In genomic region chr15:101650145-101650544, GRCh38 we compare ENCODE assay signal across 15 cellular contexts. TPM values are rescaled to one million over a fixed set of nuclear protein-coding genes. Genes with fewer than 3 reads are reported as not detected.
A peak's percentile ranks its signal among the peaks of the same experiment; 100 is the strongest.
DNase-seq lines count a peak whose midpoint lies in the region; ATAC-seq and TF ChIP-seq lines count a peak whose summit lies in the region.
"Had no signal": no experiment of that assay in that cellular context is flagged by ENCODE, and none has a peak within 500 bp of the region (broad histone marks: within the 10 kb centered on the region; RNA-seq: fewer than 3 reads in every experiment).

No MANE protein-coding gene starts in this region.

- H3K27me3 Mint-ChIP-seq in CD14-positive monocyte (ENCODE audit: low read depth in 3 of 3) = no peaks in the 10 kb centered on the region
- no peaks in the 10 kb centered on the region for H3K27me3 Mint-ChIP-seq in activated T-helper 2 cell treated with anti-CD3 and anti-CD28 coated beads, Interferon-gamma antibody, Interleukin-2, Interleukin-4, amounts not matched to agents 10 μg/mL and 5 μg/mL and 100 μg/mL, durations not matched to agents 14 hours and 24 hours and 36 hours (ENCODE audit: low read depth)
- no peaks in the 10 kb centered on the region for H3K27me3 Mint-ChIP-seq in naive thymus-derived CD4-positive, alpha-beta T cell

- CTCF ChIA-PET in HEK293 (lab: Yijun Ruan, JAX) = interaction anchor here (1.6 to 2.1 kb wide), 3 partner anchors 9 to 642 kb away, joined by 3 to 46 read pairs (median 5); no protein-coding TSS in a partner anchor
- CTCF ChIA-PET in naive thymus-derived CD4-positive, alpha-beta T cell (lab: Charles Lee) = interaction anchor here (0.6 to 1.3 kb wide), 2 partner anchors 9 to 181 kb away, joined by 3 to 7 read pairs; no protein-coding TSS in a partner anchor

- H3K9ac ChIP-seq in colonic mucosa (ENCODE audit: low read depth in 2 of 2, low read length in 2 of 2) = no peak overlapping the region

- ATAC-seq in naive thymus-derived CD4-positive, alpha-beta T cell = no peak
- no peak for ATAC-seq in GM21619 (IDR thresholded peaks at IDR 0.05; ENCODE audit: unreplicated experiment)
- ATAC-seq: activated CD4-positive, CD25-positive, alpha-beta regulatory T cell treated with anti-CD3 and anti-CD28 coated beads, Interleukin-2, amount 50 U/mL, for 24 hours; Panc1 had no signal

- H3K4me3 ChIP-seq in HEK293 (ENCODE audit: low read depth, low read length) (no peak overlapping the region), coronary artery (no peak overlapping the region), colonic mucosa (no peak overlapping the region)
- H3K4me3 ChIP-seq in naive thymus-derived CD4-positive, alpha-beta T cell (ENCODE audit: low read length) = no peak overlapping the region

- H3K27me3 ChIP-seq in naive thymus-derived CD4-positive, alpha-beta T cell (ENCODE audit: control insufficient read depth in 2 of 2, insufficient read depth in 2 of 2, low read length in 2 of 2) = no peaks in the 10 kb centered on the region
- H3K27me3 ChIP-seq in colonic mucosa = no peaks in the 10 kb centered on the region
- H3K27me3 ChIP-seq: ascending aorta had no signal

- H3K9me3 Mint-ChIP-seq in CD14-positive monocyte = peaks cover 0 to 2% (median 0%) of the 10 kb centered on the region in 7 donors
- no peaks in the 10 kb centered on the region for H3K9me3 Mint-ChIP-seq in activated T-helper 2 cell treated with anti-CD3 and anti-CD28 coated beads, Interferon-gamma antibody, Interleukin-2, Interleukin-4, amounts not matched to agents 10 μg/mL and 5 μg/mL and 100 μg/mL, durations not matched to agents 14 hours and 24 hours and 36 hours
- no peaks in the 10 kb centered on the region for H3K9me3 Mint-ChIP-seq in naive thymus-derived CD4-positive, alpha-beta T cell

- H3K4me3 Mint-ChIP-seq in CD14-positive monocyte = peak overlapping the region; percentile 51 to 80
- H3K4me3 Mint-ChIP-seq in activated T-helper 2 cell treated with anti-CD3 and anti-CD28 coated beads, Interferon-gamma antibody, Interleukin-2, Interleukin-4, amounts not matched to agents 10 μg/mL and 5 μg/mL and 100 μg/mL, durations not matched to agents 14 hours and 24 hours and 36 hours (ENCODE audit: low read depth) = peak overlapping the region; percentile 45
- peak overlapping the region in 9 of 10 donors; percentile 39 to 94 (median 67) for H3K4me3 Mint-ChIP-seq in naive thymus-derived CD4-positive, alpha-beta T cell

- DNase-seq in CD14-positive monocyte (ENCODE audit: low spot score) (no peak), coronary artery (ENCODE audit: low spot score) (no peak), colonic mucosa (no peak), NCI-H524 treated with DMSO at 0.1 percent for 48 hours (lab: John Stamatoyannopoulos, UW) (no peak)
- no peak for DNase-seq in activated T-helper 2 cell treated with anti-CD3 and anti-CD28 coated beads, Interferon-gamma antibody, Interleukin-2, Interleukin-4, amounts not matched to agents 10 μg/mL and 5 μg/mL and 100 μg/mL, durations not matched to agents 14 hours and 24 hours and 36 hours (ENCODE audit: low spot score)
- DNase-seq in naive thymus-derived CD4-positive, alpha-beta T cell = no peak
- DNase-seq: islet precursor cell; occipital lobe; stimulated activated CD4-positive, alpha-beta T cell treated with anti-CD3 and anti-CD28 coated beads, Interleukin-1b, Interleukin-23, amount 100 ng/mL, for 48 hours; substantia nigra had no signal

- peaks cover 53% of the 10 kb centered on the region for H3K4me1 Mint-ChIP-seq in CD14-positive monocyte
- H3K4me1 Mint-ChIP-seq in activated T-helper 2 cell treated with anti-CD3 and anti-CD28 coated beads, Interferon-gamma antibody, Interleukin-2, Interleukin-4, amounts not matched to agents 10 μg/mL and 5 μg/mL and 100 μg/mL, durations not matched to agents 14 hours and 24 hours and 36 hours (ENCODE audit: low read depth) = peaks cover 33% of the 10 kb centered on the region
- peaks cover 16 to 58% (median 35%) of the 10 kb centered on the region in 7 donors for H3K4me1 Mint-ChIP-seq in naive thymus-derived CD4-positive, alpha-beta T cell

- POLR2A ChIA-PET in HEK293 (lab: Yijun Ruan, JAX) = no interaction called here
- POLR2A ChIA-PET in naive thymus-derived CD4-positive, alpha-beta T cell (lab: Charles Lee) = interaction anchor here (0.6 to 2.3 kb wide), 3 partner anchors 10 to 355 kb away, joined by 3 to 6 read pairs (median 3); partner anchors contain the start of gene SNRPA1

- intact Hi-C loops in CD14-positive monocyte (cut with micrococcal nuclease) = loop anchor here (5.0 to 10.0 kb wide), 7 partner anchors 72 to 1045 kb away; partner anchors contain the start of genes ASB7 (in 1 of the 2), LINS1 (in 1 of the 2), SELENOS (in 1 of the 2) and TARS3 (in 1 of the 2)
- intact Hi-C loops in activated T-helper 2 cell treated with anti-CD3 and anti-CD28 coated beads, Interferon-gamma antibody, Interleukin-2, Interleukin-4, amounts not matched to agents 10 μg/mL and 5 μg/mL and 100 μg/mL, durations not matched to agents 14 hours and 24 hours and 36 hours (cut with micrococcal nuclease) = loop anchor here (5.0 kb wide), 2 partner anchors 42 to 1048 kb away; partner anchors contain the start of genes ASB7 and LINS1
- intact Hi-C loops in naive thymus-derived CD4-positive, alpha-beta T cell (cut with micrococcal nuclease) = loop anchor here (5.0 kb wide), 2 partner anchors 1048 to 1308 kb away; partner anchors contain the start of genes ADAMTS17 (in 1 of the 2), ASB7 (in 1 of the 2) and LINS1 (in 1 of the 2)
- intact Hi-C loops in colonic mucosa (cut with DNase I) = no loop called here

- H3K36me3 ChIP-seq in HEK293 (ENCODE audit: control insufficient read depth in 2 of 2, insufficient read depth in 1 of 2, low read length in 2 of 2) = peaks cover 49 to 52% of the 10 kb centered on the region in 2 experiments
- H3K36me3 ChIP-seq in naive thymus-derived CD4-positive, alpha-beta T cell (ENCODE audit: control insufficient read depth in 2 of 3, insufficient read depth in 3 of 3, low read length in 3 of 3) = peaks cover 7 to 30% (median 23%) of the 10 kb centered on the region in 3 experiments
- H3K36me3 ChIP-seq in colonic mucosa = peaks cover 5% of the 10 kb centered on the region

- H3K36me3 Mint-ChIP-seq in CD14-positive monocyte = peaks cover 31 to 39% of the 10 kb centered on the region in 2 donors
- H3K36me3 Mint-ChIP-seq in activated T-helper 2 cell treated with anti-CD3 and anti-CD28 coated beads, Interferon-gamma antibody, Interleukin-2, Interleukin-4, amounts not matched to agents 10 μg/mL and 5 μg/mL and 100 μg/mL, durations not matched to agents 14 hours and 24 hours and 36 hours (ENCODE audit: low read depth) = peaks cover 61% of the 10 kb centered on the region
- H3K36me3 Mint-ChIP-seq in naive thymus-derived CD4-positive, alpha-beta T cell = peaks cover 0 to 21% (median 10%) of the 10 kb centered on the region in 5 donors

- H3K27ac ChIP-seq in HEK293 (ENCODE audit: extremely low read depth, low read depth, low read length) (no peak overlapping the region), coronary artery (no peak overlapping the region), colonic mucosa (no peak overlapping the region)
- peak overlapping the region; percentile 91 for H3K27ac ChIP-seq in naive thymus-derived CD4-positive, alpha-beta T cell (ENCODE audit: low read depth, low read length)

- no peak for TF ChIP-seq CTCF in CD14-positive monocyte (IDR thresholded peaks at IDR 0.05)
- no peak for TF ChIP-seq CTCF in HEK293 (tag by site-specific recombination; IDR thresholded peaks at IDR 0.05)
- no peak for TF ChIP-seq CTCF in coronary artery (IDR thresholded peaks at IDR 0.05)
- no peak for TF ChIP-seq CTCF in colonic mucosa (IDR thresholded peaks at IDR 0.05)

- H3K27ac Mint-ChIP-seq in CD14-positive monocyte = peak overlapping the region; percentile 87 to 100 (median 99)
- no peak overlapping the region for H3K27ac Mint-ChIP-seq in activated T-helper 2 cell treated with anti-CD3 and anti-CD28 coated beads, Interferon-gamma antibody, Interleukin-2, Interleukin-4, amounts not matched to agents 10 μg/mL and 5 μg/mL and 100 μg/mL, durations not matched to agents 14 hours and 24 hours and 36 hours
- H3K27ac Mint-ChIP-seq in naive thymus-derived CD4-positive, alpha-beta T cell = peak overlapping the region in 8 of 9 donors; percentile 40 to 96 (median 90)

- H3K4me1 ChIP-seq in HEK293 (ENCODE audit: control insufficient read depth, insufficient read depth, low read length) (peaks cover 23% of the 10 kb centered on the region), colonic mucosa (peaks cover 6% of the 10 kb centered on the region)
- peaks cover 19 to 26% of the 10 kb centered on the region in 2 donors for H3K4me1 ChIP-seq in naive thymus-derived CD4-positive, alpha-beta T cell (ENCODE audit: control insufficient read depth in 2 of 2, insufficient read depth in 2 of 2, low read length in 2 of 2)

- no peaks in the 10 kb centered on the region for H3K9me3 ChIP-seq in HEK293 (ENCODE audit: control insufficient read depth, insufficient read depth, low read depth, low read length)
- no peaks in the 10 kb centered on the region for H3K9me3 ChIP-seq in naive thymus-derived CD4-positive, alpha-beta T cell (ENCODE audit: control insufficient read depth in 2 of 3, low read length in 3 of 3)
- H3K9me3 ChIP-seq in colonic mucosa = no peaks in the 10 kb centered on the region
- H3K9me3 ChIP-seq: ascending aorta had no signal

TF ChIP-seq in HEK293, 187 proteins besides CTCF, POLR2A, EP300 and RAD21 (continues in another document):
- TF ChIP-seq EGR2 (tag by site-specific recombination; IDR thresholded peaks at IDR 0.05; ENCODE audit: low read depth) (peak; percentile 61), ZNF335 (tag by site-specific recombination; conservative IDR thresholded peaks at IDR 0.05) (0 out of 2 replicates have a peak, but pooled peaks have one; percentile 6), ZBTB7A (tag by site-specific recombination; IDR thresholded peaks at IDR 0.05; ENCODE audit: low read depth) (no peak), GLIS1 (tag by site-specific recombination; IDR thresholded peaks at IDR 0.05) (peak; percentile 52; the same call in 1 of the 2 replicates), ZNF266 (tag by site-specific recombination; IDR thresholded peaks at IDR 0.05; ENCODE audit: low read depth) (no peak), KLF9 (tag by site-specific recombination; IDR thresholded peaks at IDR 0.05; ENCODE audit: low read depth) (no peak)

RNA-seq across cellular contexts. Expression of gene TM2D3, which starts 2.0 kb away (rescaled TPM):
- 10 to 100 TPM; 22.9 to 26.5 TPM for polyA plus RNA-seq in CD14-positive monocyte
- 40.4 and 42.6 TPM in 2 replicates for total RNA-seq in activated T-helper 2 cell treated with anti-CD3 and anti-CD28 coated beads, Interferon-gamma antibody, Interleukin-2, Interleukin-4, amounts not matched to agents 10 μg/mL and 5 μg/mL and 100 μg/mL, durations not matched to agents 14 hours and 24 hours and 36 hours
- 100 to 1,000 TPM in 1 of 5 experiments, 10 to 100 TPM in 4; 54.4 to 105 (median 87.9) TPM for total RNA-seq in naive thymus-derived CD4-positive, alpha-beta T cell
- polyA plus RNA-seq in naive thymus-derived CD4-positive, alpha-beta T cell = 10 to 100 TPM; 42.8 to 49.2 TPM
- 10 to 100 TPM; 33.7 to 42.7 TPM for total RNA-seq in colonic mucosa
